Comparison of ENCODE assay signal across 8 cellular contexts in the genomic region with DNA sequence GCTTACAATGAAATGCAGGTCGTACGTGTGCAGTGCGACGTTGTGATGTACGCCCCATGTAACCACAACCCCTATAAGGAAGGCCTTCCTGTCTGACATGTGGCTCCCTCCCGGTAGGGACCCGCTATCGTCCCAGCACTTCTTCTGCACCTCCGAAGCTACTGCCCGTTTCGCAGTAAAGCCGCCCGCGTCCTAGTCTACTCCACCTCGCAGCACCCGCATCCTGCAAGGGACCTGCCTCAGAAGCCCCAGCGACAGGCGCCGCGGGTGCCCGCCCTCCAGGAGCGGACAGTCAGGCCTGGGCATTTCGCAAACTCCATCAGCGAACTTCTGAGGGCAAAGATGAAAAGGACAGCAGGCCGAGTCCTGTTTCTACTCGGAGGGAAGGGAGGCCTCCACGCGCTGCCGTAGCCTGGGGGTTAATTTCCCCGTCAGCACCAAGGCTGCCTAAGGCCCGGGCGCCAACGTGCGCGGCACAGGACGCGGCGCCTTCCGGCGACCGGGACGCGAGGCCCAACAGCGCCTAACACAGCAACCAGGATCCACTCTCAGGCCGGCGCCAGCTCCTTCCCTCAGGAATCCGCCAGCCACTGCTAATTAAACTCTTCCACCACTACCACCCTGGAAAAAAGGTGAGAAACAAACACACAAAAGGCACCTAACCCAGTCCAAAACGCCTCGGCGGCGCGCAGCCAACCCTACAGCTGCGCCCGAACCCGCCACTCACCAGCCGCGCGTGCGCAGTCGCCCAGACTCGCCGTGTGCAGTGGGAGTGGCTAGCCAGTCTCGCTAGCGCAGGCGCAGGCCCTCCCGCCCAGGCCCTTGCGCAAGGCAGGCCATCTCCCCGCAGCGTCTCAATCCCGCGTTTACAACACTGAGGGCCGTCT. TPM values are rescaled to one million over a fixed set of nuclear protein-coding genes. Genes with fewer than 3 reads are reported as not detected.
DNase-seq lines count a peak whose midpoint lies in the region; ATAC-seq and TF ChIP-seq lines count a peak whose summit lies in the region.

A gene with protein sequence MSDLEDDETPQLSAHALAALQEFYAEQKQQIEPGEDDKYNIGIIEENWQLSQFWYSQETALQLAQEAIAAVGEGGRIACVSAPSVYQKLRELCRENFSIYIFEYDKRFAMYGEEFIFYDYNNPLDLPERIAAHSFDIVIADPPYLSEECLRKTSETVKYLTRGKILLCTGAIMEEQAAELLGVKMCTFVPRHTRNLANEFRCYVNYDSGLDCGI (minus strand): TSS at position 768 of the 887 bp plus-strand sequence. CDS start 16,363 bp downstream, outside the sequence.

- TF ChIP-seq CTCF in choroid plexus epithelial cell (conservative IDR thresholded peaks at IDR 0.05; ENCODE audit: low read depth, low read length), result no peak

- no peaks in the 10 kb centered on the region for H3K27me3 Mint-ChIP-seq in activated CD4-positive, alpha-beta T cell treated with anti-CD3 and anti-CD28 coated beads for 36 hours

- DNase-seq in AG20443 (ENCODE audit: low spot score) (peak; percentile 99), NCI-H510A (lab: John Stamatoyannopoulos, UW) (peak; percentile 69), choroid plexus epithelial cell (ENCODE audit: low read depth) (peak; percentile 96), kidney glomerular epithelial cell (lab: John Stamatoyannopoulos, UW) (peak; percentile 82)
- peak; percentile 98 for DNase-seq in activated CD4-positive, alpha-beta T cell treated with anti-CD3 and anti-CD28 coated beads for 36 hours
- DNase-seq in stimulated activated CD4-positive, alpha-beta T cell treated with anti-CD3 and anti-CD28 coated beads, Interleukin-15, amount 100 ng/mL, for 48 hours (ENCODE audit: low read depth in 2 of 2), result peak; percentile 89 to 92

- peak within 1 kb of the TSS; percentile 93 for H3K4me3 Mint-ChIP-seq in activated CD4-positive, alpha-beta T cell treated with anti-CD3 and anti-CD28 coated beads for 36 hours

- peaks cover 56% of the 10 kb centered on the region for H3K36me3 Mint-ChIP-seq in activated CD4-positive, alpha-beta T cell treated with anti-CD3 and anti-CD28 coated beads for 36 hours (ENCODE audit: low read depth)

- ATAC-seq in HG03432 (IDR thresholded peaks at IDR 0.05; ENCODE audit: unreplicated experiment), result peak; percentile 93
- ATAC-seq in activated CD4-positive, alpha-beta T cell treated with anti-CD3 and anti-CD28 coated beads for 36 hours, result peak; percentile 92

- H3K4me3 ChIP-seq in choroid plexus epithelial cell (ENCODE audit: low read depth, low read length), result peak within 1 kb of the TSS; percentile 76

- peaks cover 11% of the 10 kb centered on the region for H3K9me3 Mint-ChIP-seq in activated CD4-positive, alpha-beta T cell treated with anti-CD3 and anti-CD28 coated beads for 36 hours (ENCODE audit: low read depth)

- peak; percentile 91 for TF ChIP-seq POLR2A in GM19193 (IDR thresholded peaks at IDR 0.05; ENCODE audit: extremely low read depth, insufficient read depth, insufficient read length)

- CTCF ChIA-PET in activated CD4-positive, alpha-beta T cell treated with anti-CD3 and anti-CD28 coated beads for 36 hours (lab: Charles Lee), result interaction anchor here (0.6 to 1.6 kb wide), 4 partner anchors 50 to 132 kb away, joined by 3 to 5 read pairs (median 3); a partner anchor contains a TSS

- POLR2A ChIA-PET in activated CD4-positive, alpha-beta T cell treated with anti-CD3 and anti-CD28 coated beads for 36 hours (lab: Charles Lee), result interaction anchor here (1.3 kb wide), 1 partner anchor 403 kb away, joined by 3 read pairs; a partner anchor contains a TSS

- H3K27ac Mint-ChIP-seq in activated CD4-positive, alpha-beta T cell treated with anti-CD3 and anti-CD28 coated beads for 36 hours, result peak within 1 kb of the TSS; percentile 100

- intact Hi-C loops in activated CD4-positive, alpha-beta T cell treated with anti-CD3 and anti-CD28 coated beads for 36 hours (cut with DNase I, micrococcal nuclease), result loop anchor here (1.0 to 5.0 kb wide), 14 partner anchors 61 to 1141 kb away; a partner anchor contains a TSS

- peaks cover 45% of the 10 kb centered on the region for H3K4me1 Mint-ChIP-seq in activated CD4-positive, alpha-beta T cell treated with anti-CD3 and anti-CD28 coated beads for 36 hours

RNA-seq across cellular contexts. Expression of the gene that starts here (rescaled TPM):
- 10 to 100 TPM; 21.0 to 23.9 TPM for total RNA-seq in activated CD4-positive, alpha-beta T cell treated with anti-CD3 and anti-CD28 coated beads for 36 hours

Comparison
In these comparisons a context has a peak if more than half of its experiments do, and no peak if none do; other contexts are left out.
1. Peak in every context shown above with its lines: DNase-seq, ATAC-seq and H3K4me3 ChIP-seq.